In the genomic region with DNA sequence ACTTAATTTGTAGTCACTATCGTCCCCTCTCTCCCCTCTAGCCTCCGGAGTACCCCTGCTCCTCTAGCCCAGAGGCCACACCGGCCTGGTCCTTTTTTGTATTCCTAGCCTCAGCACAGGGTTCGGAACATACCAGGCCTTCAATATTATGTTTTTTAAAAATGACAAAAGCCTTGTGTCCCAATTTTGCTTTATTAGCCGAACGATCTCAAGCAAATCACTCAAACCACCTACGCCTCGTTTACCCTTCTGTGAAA, we compare ENCODE assay signal across 8 cellular contexts. TPM values are rescaled to one million over a fixed set of nuclear protein-coding genes. Genes with fewer than 3 reads are reported as not detected.
DNase-seq lines count a peak whose midpoint lies in the region; ATAC-seq and TF ChIP-seq lines count a peak whose summit lies in the region.

No MANE protein-coding gene starts in this region.

- intact Hi-C loops in CD8-positive, alpha-beta T cell (cut with DNase I, micrococcal nuclease): loop anchor here (2.0 to 5.0 kb wide), 6 partner anchors 520 to 1406 kb away; partner anchors contain the start of genes MTIF3 (in 2 of the 2), RPL21 (in 2 of the 2), LNX2 (in 1 of the 2) and PAN3 (in 1 of the 2)

- H3K36me3 ChIP-seq in CD8-positive, alpha-beta T cell (ENCODE audit: insufficient read depth, low read length): peaks cover 7% of the 10 kb centered on the region

- DNase-seq in CD8-positive, alpha-beta T cell: no peak
- DNase-seq in NCI-H748 (lab: John Stamatoyannopoulos, UW; ENCODE audit: unreplicated experiment) (peak; percentile 60), hepatic stellate cell (ENCODE audit: low spot score) (no peak), NCI-H1436 treated with DMSO at 0.1 percent for 48 hours (lab: John Stamatoyannopoulos, UW) (no peak), SIG-M5 treated with dmso at 0.1 percent for 504 hours (lab: John Stamatoyannopoulos, UW; ENCODE audit: unreplicated experiment) (no peak)
- DNase-seq in effector memory CD8-positive, alpha-beta T cell: no peak
- DNase-seq in naive thymus-derived CD8-positive, alpha-beta T cell: peak in 1 of 10 donors; percentile 6

- CTCF ChIA-PET in CD8-positive, alpha-beta T cell (lab: Charles Lee): interaction anchor here (2.0 kb wide), 1 partner anchor 22 kb away, joined by 6 read pairs; no protein-coding TSS in a partner anchor

- H3K4me3 ChIP-seq in CD8-positive, alpha-beta T cell (ENCODE audit: low read depth, low read length): peak overlapping the region; percentile 73

- no peaks in the 10 kb centered on the region for H3K27me3 ChIP-seq in CD8-positive, alpha-beta T cell (ENCODE audit: insufficient read depth, low read length)

- H3K27me3 Mint-ChIP-seq in CD8-positive, alpha-beta T cell (ENCODE audit: low read depth): no peaks in the 10 kb centered on the region
- H3K27me3 Mint-ChIP-seq in effector memory CD8-positive, alpha-beta T cell: no peaks in the 10 kb centered on the region
- peaks cover 0 to 1% (median 0%) of the 10 kb centered on the region in 5 donors for H3K27me3 Mint-ChIP-seq in naive thymus-derived CD8-positive, alpha-beta T cell

- no peaks in the 10 kb centered on the region for H3K9me3 ChIP-seq in CD8-positive, alpha-beta T cell (ENCODE audit: low read length)

- H3K4me1 Mint-ChIP-seq in CD8-positive, alpha-beta T cell (ENCODE audit: low read depth): peaks cover 62% of the 10 kb centered on the region
- H3K4me1 Mint-ChIP-seq in effector memory CD8-positive, alpha-beta T cell (ENCODE audit: low read depth in 2 of 2): peaks cover 28 to 58% of the 10 kb centered on the region in 2 donors
- peaks cover 42 to 69% (median 65%) of the 10 kb centered on the region in 4 donors for H3K4me1 Mint-ChIP-seq in naive thymus-derived CD8-positive, alpha-beta T cell

- H3K4me1 ChIP-seq in CD8-positive, alpha-beta T cell (ENCODE audit: insufficient read depth, low read length): peaks cover 33% of the 10 kb centered on the region

- H3K36me3 Mint-ChIP-seq in CD8-positive, alpha-beta T cell: peaks cover 42% of the 10 kb centered on the region
- H3K36me3 Mint-ChIP-seq in effector memory CD8-positive, alpha-beta T cell (ENCODE audit: insufficient read depth): peaks cover 26% of the 10 kb centered on the region
- H3K36me3 Mint-ChIP-seq in naive thymus-derived CD8-positive, alpha-beta T cell: peaks cover 0 to 32% (median 8%) of the 10 kb centered on the region in 3 donors

- H3K4me3 Mint-ChIP-seq in CD8-positive, alpha-beta T cell: peak overlapping the region; percentile 98
- H3K4me3 Mint-ChIP-seq in effector memory CD8-positive, alpha-beta T cell: peak overlapping the region; percentile 88 to 95
- peak overlapping the region; percentile 95 to 100 (median 98) for H3K4me3 Mint-ChIP-seq in naive thymus-derived CD8-positive, alpha-beta T cell

- no peaks in the 10 kb centered on the region for H3K9me3 Mint-ChIP-seq in CD8-positive, alpha-beta T cell
- H3K9me3 Mint-ChIP-seq in effector memory CD8-positive, alpha-beta T cell: no peaks in the 10 kb centered on the region
- H3K9me3 Mint-ChIP-seq in naive thymus-derived CD8-positive, alpha-beta T cell: no peaks in the 10 kb centered on the region

- H3K27ac Mint-ChIP-seq in CD8-positive, alpha-beta T cell: peak overlapping the region; percentile 99
- peak overlapping the region; percentile 93 to 98 for H3K27ac Mint-ChIP-seq in effector memory CD8-positive, alpha-beta T cell
- peak overlapping the region; percentile 83 to 100 (median 99) for H3K27ac Mint-ChIP-seq in naive thymus-derived CD8-positive, alpha-beta T cell

- H3K27ac ChIP-seq in CD8-positive, alpha-beta T cell (ENCODE audit: low read depth, low read length): peak overlapping the region; percentile 85

- TF ChIP-seq CTCF in CD8-positive, alpha-beta T cell (IDR thresholded peaks at IDR 0.05): no peak

- peak; percentile 2 for ATAC-seq in CD8-positive, alpha-beta T cell
- peak; percentile 18 for ATAC-seq in GM21619 (IDR thresholded peaks at IDR 0.05; ENCODE audit: unreplicated experiment)
- peak; percentile 0 for ATAC-seq in effector memory CD8-positive, alpha-beta T cell (replicated peaks)
- peak; percentile 3 to 10 for ATAC-seq in naive thymus-derived CD8-positive, alpha-beta T cell

- POLR2A ChIA-PET in CD8-positive, alpha-beta T cell (lab: Charles Lee): interaction anchor here (0.6 to 2.7 kb wide), 9 partner anchors 9 to 1959 kb away, joined by 3 to 18 read pairs (median 4); partner anchors contain the start of genes PAN3, SLC46A3 and USPL1
- POLR2A ChIA-PET in naive thymus-derived CD8-positive, alpha-beta T cell (lab: Charles Lee): interaction anchor here (0.7 to 2.3 kb wide), 4 partner anchors 14 to 520 kb away, joined by 5 to 30 read pairs (median 9); partner anchors contain the start of genes PAN3 and SLC46A3

RNA-seq across cellular contexts. Expression of gene POMP, which starts 0.5 kb away (rescaled TPM):
- total RNA-seq in CD8-positive, alpha-beta T cell: 10 to 100 TPM; 34.7 to 38.0 TPM
- 10 to 100 TPM; 19.9 to 21.3 TPM for total RNA-seq in naive thymus-derived CD8-positive, alpha-beta T cell
- polyA plus RNA-seq in naive thymus-derived CD8-positive, alpha-beta T cell: 10 to 100 TPM; 74.9 to 93.4 (median 90.5) TPM
